Comparison of ENCODE assay signal across 8 cellular contexts in genomic region chr22:23183107-23183698, GRCh38. TPM values are rescaled to one million over a fixed set of nuclear protein-coding genes. Genes with fewer than 3 reads are reported as not detected.
DNase-seq lines count a peak whose midpoint lies in the region; ATAC-seq lines count a peak whose summit lies in the region.

No MANE protein-coding gene starts in this region.

- CTCF ChIA-PET in activated CD8-positive, alpha-beta T cell treated with anti-CD3 and anti-CD28 coated beads, Interleukin-2, amount 10 ng/mL, durations not matched to agents 7 days and 5 days (lab: Charles Lee): interaction anchor here (1.2 to 16.3 kb wide), 6 partner anchors 8 to 299 kb away, joined by 3 to 280 read pairs (median 7); no protein-coding TSS in a partner anchor

- no peaks in the 10 kb centered on the region for H3K9me3 ChIP-seq in KOPT-K1 (ENCODE audit: insufficient read depth, low read length, poor library complexity, severe bottlenecking)

- H3K36me3 ChIP-seq in KOPT-K1 (ENCODE audit: insufficient read depth, low read length): peaks cover 18% of the 10 kb centered on the region

- H3K36me3 Mint-ChIP-seq in activated CD8-positive, alpha-beta T cell treated with anti-CD3 and anti-CD28 coated beads, Interleukin-2, amount 10 ng/mL, durations not matched to agents 7 days and 5 days (ENCODE audit: low read depth): peaks cover 33% of the 10 kb centered on the region

- ATAC-seq in activated CD8-positive, alpha-beta T cell treated with anti-CD3 and anti-CD28 coated beads, Interleukin-2, amount 10 ng/mL, durations not matched to agents 7 days and 5 days: no peak
- ATAC-seq in HG03025 (IDR thresholded peaks at IDR 0.05; ENCODE audit: low FRiP score, unreplicated experiment): no peak

- DNase-seq in DMS79 (lab: John Stamatoyannopoulos, UW) (peak; percentile 30), glomerular visceral epithelial cell (ENCODE audit: extremely low spot score) (peak; percentile 79), nucleus accumbens (lab: John Stamatoyannopoulos, UW) (peak in 50 of 56 donors; percentile 13 to 85 (median 58)), germinal center (ENCODE audit: low spot score) (no peak)
- DNase-seq in activated CD8-positive, alpha-beta T cell treated with anti-CD3 and anti-CD28 coated beads, Interleukin-2, amount 10 ng/mL, durations not matched to agents 7 days and 5 days: no peak
- no peak for DNase-seq in activated effector memory CD4-positive, alpha-beta T cell treated with Interleukin-2 at 50 U/mL for 16 hours

- H3K27ac Mint-ChIP-seq in activated CD8-positive, alpha-beta T cell treated with anti-CD3 and anti-CD28 coated beads, Interleukin-2, amount 10 ng/mL, durations not matched to agents 7 days and 5 days: peak overlapping the region; percentile 57

- peak overlapping the region; percentile 79 for H3K4me3 Mint-ChIP-seq in activated CD8-positive, alpha-beta T cell treated with anti-CD3 and anti-CD28 coated beads, Interleukin-2, amount 10 ng/mL, durations not matched to agents 7 days and 5 days

- peak overlapping the region; percentile 62 for H3K27ac ChIP-seq in KOPT-K1 (ENCODE audit: low read depth, low read length, poor library complexity, severe bottlenecking)

- POLR2A ChIA-PET in activated CD8-positive, alpha-beta T cell treated with anti-CD3 and anti-CD28 coated beads, Interleukin-2, amount 10 ng/mL, durations not matched to agents 7 days and 5 days (lab: Charles Lee): interaction anchor here (0.7 kb wide), 1 partner anchor 33 kb away, joined by 3 read pairs; no protein-coding TSS in a partner anchor

- peaks cover 5% of the 10 kb centered on the region for H3K27me3 Mint-ChIP-seq in activated CD8-positive, alpha-beta T cell treated with anti-CD3 and anti-CD28 coated beads, Interleukin-2, amount 10 ng/mL, durations not matched to agents 7 days and 5 days (ENCODE audit: low read depth)

- H3K4me1 Mint-ChIP-seq in activated CD8-positive, alpha-beta T cell treated with anti-CD3 and anti-CD28 coated beads, Interleukin-2, amount 10 ng/mL, durations not matched to agents 7 days and 5 days (ENCODE audit: low read depth): peaks cover 68% of the 10 kb centered on the region

- H3K9me3 Mint-ChIP-seq in activated CD8-positive, alpha-beta T cell treated with anti-CD3 and anti-CD28 coated beads, Interleukin-2, amount 10 ng/mL, durations not matched to agents 7 days and 5 days (ENCODE audit: insufficient read depth): no peaks in the 10 kb centered on the region

RNA-seq across cellular contexts. Expression of gene BCR, which starts 2.9 kb away (rescaled TPM):
- 10 to 100 TPM; 31.1 to 31.9 TPM for total RNA-seq in activated CD8-positive, alpha-beta T cell treated with anti-CD3 and anti-CD28 coated beads, Interleukin-2, amount 10 ng/mL, durations not matched to agents 7 days and 5 days

RNA-seq across cellular contexts. Expression of gene RAB36, which starts 37.9 kb away (rescaled TPM):
- 1 to 10 TPM in 1 of 2 experiments, under 1 TPM in 1; 0.79 to 1.0 TPM for total RNA-seq in activated CD8-positive, alpha-beta T cell treated with anti-CD3 and anti-CD28 coated beads, Interleukin-2, amount 10 ng/mL, durations not matched to agents 7 days and 5 days

RNA-seq across cellular contexts. Expression of gene RSPH14, which starts 41.4 kb away (rescaled TPM):
- under 1 TPM; 0.21 to 0.31 TPM for total RNA-seq in activated CD8-positive, alpha-beta T cell treated with anti-CD3 and anti-CD28 coated beads, Interleukin-2, amount 10 ng/mL, durations not matched to agents 7 days and 5 days

Comparison
In these comparisons a context has a peak if more than half of its experiments do, and no peak if none do; other contexts are left out.
1. DNase-seq: peak in DMS79 (single experiment), glomerular visceral epithelial cell (single experiment) and nucleus accumbens (50 of 56); none in activated CD8-positive, alpha-beta T cell treated with anti-CD3 and anti-CD28 coated beads, Interleukin-2, amount 10 ng/mL, durations not matched to agents 7 days and 5 days (single experiment), activated effector memory CD4-positive, alpha-beta T cell treated with Interleukin-2 at 50 U/mL for 16 hours (single experiment) and germinal center (single experiment).